In the genomic region with DNA sequence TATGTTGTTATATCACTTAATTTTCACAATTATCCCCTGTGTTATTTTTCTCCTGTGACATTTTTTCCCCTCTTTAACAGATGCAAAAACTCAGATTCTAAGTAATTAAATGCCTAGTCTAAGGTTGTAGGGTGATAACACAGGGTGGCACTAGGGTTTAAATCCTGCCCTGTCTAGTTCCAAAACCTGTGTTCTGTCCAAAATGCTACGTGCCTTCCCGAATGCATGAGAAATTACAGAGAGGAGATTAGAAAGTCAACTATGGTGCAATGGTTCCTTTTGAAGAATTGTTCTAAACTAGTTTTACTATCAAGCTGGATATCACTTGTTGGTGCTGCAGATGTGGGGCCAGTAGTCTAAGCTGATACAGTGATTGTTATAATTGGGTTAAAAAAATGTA, we compare ENCODE assay signal across 34 cellular contexts.
"Had no signal": no experiment of that assay in that cellular context is flagged by ENCODE, and none has a peak within 500 bp of the region (broad histone marks: within the 10 kb centered on the region; RNA-seq: fewer than 3 reads in every experiment).

No MANE protein-coding gene starts in this region.

- DNase-seq: Karpas-422, Kasumi-1, MG63, MM.1S, MV-4-11, NCI-H1048, NCI-H1092, NCI-H1092 treated with DMSO at 0.1 percent for 48 hours, NCI-H1105, NCI-H1105 treated with DMSO at 0.1 percent for 48 hours, NCI-H1417 treated with DMSO at 0.1 percent for 48 hours, NCI-H1436, NCI-H1436 treated with DMSO at 0.1 percent for 48 hours, NCI-H146, NCI-H1694, NCI-H1694 treated with DMSO at 0.1 percent for 48 hours, NCI-H187, NCI-H187 treated with DMSO at 0.1 percent for 48 hours, NCI-H1930, NCI-H2029, NCI-H2029 treated with DMSO at 0.1 percent for 48 hours, NCI-H2081, NCI-H2081 treated with DMSO at 0.1 percent for 48 hours, NCI-H2107, NCI-H2171, NCI-H2171 treated with DMSO at 0.1 percent for 48 hours, NCI-H2227 treated with DMSO at 0.1 percent for 48 hours, NCI-H226, NCI-H345, NCI-H446, NCI-H446 treated with DMSO at 0.1 percent for 48 hours, NCI-H510A, NCI-H510A treated with DMSO at 0.1 percent for 48 hours had no signal

- H3K9me3 ChIP-seq: MG63 had no signal

- H3K4me2 ChIP-seq: KMS-11 had no signal

- H3K4me3 ChIP-seq: MG63 had no signal

- H3K27ac ChIP-seq: KMS-11 had no signal

- H3K9ac ChIP-seq: KMS-11 had no signal

- H3K36me3 ChIP-seq: MG63 had no signal

- H3K27me3 ChIP-seq: MG63 had no signal
